8 cellular contexts compared by ENCODE assay signal in the genomic region with DNA sequence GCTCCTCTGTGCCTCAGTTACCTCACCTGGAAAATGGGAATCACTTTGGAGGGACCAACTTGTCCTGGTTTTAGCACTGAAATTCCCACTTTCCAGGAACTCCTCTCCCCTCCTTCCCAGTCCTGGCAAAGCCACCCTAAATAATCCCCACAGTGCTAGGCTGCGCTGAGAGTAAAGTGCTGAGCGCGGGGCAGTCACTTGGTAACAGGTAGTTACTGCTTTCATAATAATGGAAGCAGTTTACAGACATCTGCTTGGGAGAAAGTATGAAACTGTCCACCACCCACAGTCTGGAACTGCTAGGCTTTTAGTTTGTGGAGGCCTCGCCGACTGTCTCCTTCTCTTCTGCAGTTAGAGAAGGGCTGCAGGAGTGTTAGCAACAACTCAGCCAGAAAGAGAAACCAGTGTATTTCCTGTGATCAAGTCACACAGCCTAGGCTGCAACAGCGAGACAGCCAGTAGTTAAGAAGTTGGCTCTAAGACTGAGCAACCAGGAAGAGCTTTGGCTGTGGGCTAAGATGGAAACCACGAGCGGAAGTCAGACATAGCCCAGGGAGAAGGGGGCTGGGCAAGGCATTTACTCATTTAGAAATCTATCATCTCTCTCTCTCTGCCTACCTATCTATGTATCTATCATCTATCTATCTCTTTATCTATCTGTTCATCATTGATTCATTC.
DNase-seq lines count a peak whose midpoint lies in the region; ATAC-seq lines count a peak whose summit lies in the region.

No MANE protein-coding gene starts in this region.

- no peaks in the 10 kb centered on the region for H3K27me3 Mint-ChIP-seq in activated T-cell treated with anti-CD3 and anti-CD28 coated beads, Interleukin-2, amount 50 U/mL, for 24 hours

- H3K27ac Mint-ChIP-seq in activated T-cell treated with anti-CD3 and anti-CD28 coated beads, Interleukin-2, amount 50 U/mL, for 24 hours, result peak overlapping the region; percentile 92

- H3K9me3 Mint-ChIP-seq in activated T-cell treated with anti-CD3 and anti-CD28 coated beads, Interleukin-2, amount 50 U/mL, for 24 hours, result peaks cover 14% of the 10 kb centered on the region

- peaks cover 4% of the 10 kb centered on the region for H3K36me3 Mint-ChIP-seq in activated T-cell treated with anti-CD3 and anti-CD28 coated beads, Interleukin-2, amount 50 U/mL, for 24 hours (ENCODE audit: low read depth)

- peaks cover 76% of the 10 kb centered on the region for H3K4me1 Mint-ChIP-seq in activated T-cell treated with anti-CD3 and anti-CD28 coated beads, Interleukin-2, amount 50 U/mL, for 24 hours (ENCODE audit: low read depth)

- DNase-seq in GM03348 (ENCODE audit: low spot score) (peak; percentile 40), NAMALWA (ENCODE audit: low spot score) (peak; percentile 89), iris pigment epithelial cell (ENCODE audit: low read depth) (peak; percentile 38), NCI-H2107 (lab: John Stamatoyannopoulos, UW) (no peak), NCI-H774 (lab: John Stamatoyannopoulos, UW) (no peak)
- DNase-seq in activated T-cell treated with anti-CD3 and anti-CD28 coated beads, Interleukin-2, amount 50 U/mL, for 24 hours, result peak; percentile 75
- DNase-seq in stimulated activated CD8-positive, alpha-beta memory T cell treated with anti-CD3 and anti-CD28 coated beads, Interleukin-4, amount 100 ng/mL, for 24 hours (ENCODE audit: low read depth), result peak; percentile 64

- peak overlapping the region; percentile 65 for H3K4me3 Mint-ChIP-seq in activated T-cell treated with anti-CD3 and anti-CD28 coated beads, Interleukin-2, amount 50 U/mL, for 24 hours

- ATAC-seq in GM21737 (IDR thresholded peaks at IDR 0.05; ENCODE audit: unreplicated experiment), result peak; percentile 93

Comparison
In these comparisons a context has a peak if more than half of its experiments do, and no peak if none do; other contexts are left out.
1. DNase-seq: peak in GM03348 (single experiment), NAMALWA (single experiment), activated T-cell treated with anti-CD3 and anti-CD28 coated beads, Interleukin-2, amount 50 U/mL, for 24 hours (single experiment), iris pigment epithelial cell (single experiment) and stimulated activated CD8-positive, alpha-beta memory T cell treated with anti-CD3 and anti-CD28 coated beads, Interleukin-4, amount 100 ng/mL, for 24 hours (single experiment); none in NCI-H2107 (single experiment) and NCI-H774 (single experiment).